21 cellular contexts compared by ENCODE assay signal in the genomic region with DNA sequence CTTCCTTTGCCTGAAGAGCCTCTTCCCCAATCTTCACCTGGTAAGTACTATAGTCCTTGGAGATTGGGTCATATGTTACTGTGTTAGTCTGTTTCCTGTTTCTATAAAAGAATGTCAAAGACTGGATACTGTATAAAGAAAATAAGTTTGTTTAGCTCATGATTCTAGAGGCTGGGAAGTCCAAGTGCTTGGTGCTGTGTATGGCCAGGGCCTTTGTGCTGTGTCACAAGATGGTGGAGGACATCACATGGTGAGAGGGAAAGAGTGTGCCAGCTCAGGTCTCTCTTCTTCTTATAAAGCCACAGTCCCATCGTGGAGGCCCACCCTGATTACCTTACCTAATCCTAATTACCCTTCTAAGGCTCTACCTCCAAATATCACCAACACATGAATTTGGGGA. TPM values are rescaled to one million over a fixed set of nuclear protein-coding genes. Genes with fewer than 3 reads are reported as not detected.
DNase-seq lines count a peak whose midpoint lies in the region; ATAC-seq, FAIRE-seq and TF ChIP-seq lines count a peak whose summit lies in the region.
"Had no signal": no experiment of that assay in that cellular context is flagged by ENCODE, and none has a peak within 500 bp of the region (broad histone marks: within the 10 kb centered on the region; RNA-seq: fewer than 3 reads in every experiment).

No MANE protein-coding gene starts in this region.

- no peak overlapping the region for H3K4me2 ChIP-seq in HepG2 (ENCODE audit: low read depth, low read length)
- no peak overlapping the region for H3K4me2 ChIP-seq in GM23248 (ENCODE audit: unreplicated experiment)
- H3K4me2 ChIP-seq: BLaER1 had no signal

- 0% methylated on average over 1 of the region's 1 CpG for WGBS in HepG2 (ENCODE audit: low lambda C conversion rate)
- WGBS in right lobe of liver (ENCODE audit: insufficient coverage, low coverage, low lambda C conversion rate, missing lambda C conversion rate): 20% methylated on average over 1 of the region's 1 CpG
- 92% methylated on average over 1 of the region's 1 CpG; no CpG with 5 or more reads in 1 of the 2 experiments for WGBS in endodermal cell (ENCODE audit: insufficient coverage in 1 of 2, insufficient read length in 1 of 2), 2 experiments
- 58 to 63% methylated on average over 1 of the region's 1 CpG for WGBS in GM23248 (ENCODE audit: low coverage in 1 of 2, low lambda C conversion rate in 2 of 2, missing lambda C conversion rate in 2 of 2), 2 experiments

- TF ChIP-seq EP300 in HepG2 (IDR thresholded peaks at IDR 0.05; ENCODE audit: low read depth in 2 of 2, low read length in 2 of 2) (no peak), HepG2 (CRISPR knock-in tag; IDR thresholded peaks at IDR 0.05; ENCODE audit: borderline replicate concordance) (no peak)

- H3K27ac Mint-ChIP-seq in endodermal cell (peak overlapping the region; percentile 91), nephron (peak overlapping the region; percentile 76 to 96 (median 90))
- H3K27ac Mint-ChIP-seq: CD14-positive monocyte; CD4-positive, alpha-beta memory T cell had no signal

- H3K4me1 Mint-ChIP-seq in endodermal cell (peaks cover 20% of the 10 kb centered on the region), nephron (peaks cover 70% of the 10 kb centered on the region)
- H3K4me1 Mint-ChIP-seq: CD14-positive monocyte; CD4-positive, alpha-beta memory T cell had no signal

- H3K9me3 Mint-ChIP-seq in endodermal cell (peaks cover 16% of the 10 kb centered on the region), nephron (peaks cover 19% of the 10 kb centered on the region)

- no peaks in the 10 kb centered on the region for H3K4me1 ChIP-seq in HepG2 (ENCODE audit: insufficient read depth, low read length)
- H3K4me1 ChIP-seq in right lobe of liver: no peaks in the 10 kb centered on the region
- peaks cover 11% of the 10 kb centered on the region for H3K4me1 ChIP-seq in endodermal cell (ENCODE audit: control insufficient read depth, insufficient read depth, low read length)
- H3K4me1 ChIP-seq in GM23248 (ENCODE audit: insufficient read depth): peaks cover 17% of the 10 kb centered on the region

- H2AFZ ChIP-seq in HepG2 (ENCODE audit: low read length): no peak overlapping the region
- no peak overlapping the region for H2AFZ ChIP-seq in GM23248

- DNase-seq in HepG2 (ENCODE audit: low spot score) (no peak), right lobe of liver (no peak), endodermal cell (no peak), NCI-H2227 treated with DMSO at 0.1 percent for 48 hours (lab: John Stamatoyannopoulos, UW) (no peak), GM23248 (no peak), NCI-H510A treated with DMSO at 0.1 percent for 48 hours (lab: John Stamatoyannopoulos, UW) (no peak)
- no peak for DNase-seq in activated CD4-positive, alpha-beta T cell treated with anti-CD3 and anti-CD28 coated beads for 1 hour
- DNase-seq: 8988T; CD4-positive, alpha-beta memory T cell; DMS153; DMS79; GDM1 had no signal

- intact Hi-C loops in HepG2 (cut with micrococcal nuclease; ENCODE audit: unreplicated experiment) (no loop called here), right lobe of liver (cut with DNase I) (no loop called here)

- H3K9me3 ChIP-seq in HepG2 (ENCODE audit: low read length): no peaks in the 10 kb centered on the region
- H3K9me3 ChIP-seq in right lobe of liver: no peaks in the 10 kb centered on the region
- H3K9me3 ChIP-seq in endodermal cell (ENCODE audit: control insufficient read depth, low read length): peaks cover 27% of the 10 kb centered on the region
- H3K9me3 ChIP-seq in GM23248 (ENCODE audit: low read depth): no peaks in the 10 kb centered on the region

- ATAC-seq in HepG2: no peak
- ATAC-seq in right lobe of liver: no peak
- ATAC-seq: HCT116 had no signal

- no peak overlapping the region for H3K27ac ChIP-seq in HepG2 (ENCODE audit: extremely low read length, insufficient read depth, low read length)
- no peak overlapping the region for H3K27ac ChIP-seq in right lobe of liver
- H3K27ac ChIP-seq in endodermal cell (ENCODE audit: low read depth, low read length): no peak overlapping the region
- no peak overlapping the region for H3K27ac ChIP-seq in GM23248
- H3K27ac ChIP-seq: BLaER1 had no signal

- POLR2A ChIA-PET in HepG2 (lab: Yijun Ruan, JAX): no interaction called here

- H3K27me3 ChIP-seq in HepG2 (ENCODE audit: control insufficient read depth in 1 of 2, insufficient read depth in 2 of 2, low read length in 2 of 2) (no peaks in the 10 kb centered on the region), right lobe of liver (no peaks in the 10 kb centered on the region), endodermal cell (ENCODE audit: control insufficient read depth, insufficient read depth, low read length, poor library complexity, severe bottlenecking) (no peaks in the 10 kb centered on the region), GM23248 (replicated peaks; ENCODE audit: insufficient read depth) (peaks cover 10% of the 10 kb centered on the region; the same call in 1 of the 2 replicates)
- H3K27me3 ChIP-seq: BLaER1 had no signal

- H3K9ac ChIP-seq in HepG2 (ENCODE audit: insufficient read depth, low read depth, low read length) (no peak overlapping the region), endodermal cell (ENCODE audit: extremely low read depth, low read length, poor library complexity, severe bottlenecking) (no peak overlapping the region), GM23248 (no peak overlapping the region)
- H3K9ac ChIP-seq: BLaER1 had no signal

- H3K4me3 ChIP-seq in HepG2 (replicated peaks in 1 of 3; ENCODE audit: insufficient read depth in 1 of 3, low read depth in 2 of 3, low read length in 3 of 3): no peak overlapping the region
- no peak overlapping the region for H3K4me3 ChIP-seq in right lobe of liver
- H3K4me3 ChIP-seq in endodermal cell (ENCODE audit: low read length): peak overlapping the region; percentile 29
- H3K4me3 ChIP-seq in GM23248: no peak overlapping the region
- H3K4me3 ChIP-seq: BLaER1 had no signal

- no peak for TF ChIP-seq CTCF in HepG2 (CRISPR knock-in tag; IDR thresholded peaks at IDR 0.05)
- no peak for TF ChIP-seq CTCF in right lobe of liver (IDR thresholded peaks at IDR 0.05)
- no peak for TF ChIP-seq CTCF in endodermal cell (conservative IDR thresholded peaks at IDR 0.05)
- TF ChIP-seq CTCF in nephron (IDR thresholded peaks at IDR 0.05; ENCODE audit: unreplicated experiment in 3 of 3): no peak

- FAIRE-seq in HepG2 (lab: Jason Lieb, UNC): no peak
- FAIRE-seq: GM12892, GM18507, H54, HTR-8/SVneo had no signal

- no peaks in the 10 kb centered on the region for H3K27me3 Mint-ChIP-seq in endodermal cell (ENCODE audit: insufficient read depth)
- no peaks in the 10 kb centered on the region for H3K27me3 Mint-ChIP-seq in nephron (ENCODE audit: low read depth)
- H3K27me3 Mint-ChIP-seq: CD4-positive, alpha-beta memory T cell had no signal

- in situ Hi-C loops in HepG2 (cut with HindIII; ENCODE audit: extremely low pct_ligation_motif_present, low pct_unique_long_range_greater_than_20kb): no loop called here
- in situ Hi-C loops in GM23248 (cut with MboI): no loop called here

- no peak for TF ChIP-seq RAD21 in HepG2 (CRISPR knock-in tag; IDR thresholded peaks at IDR 0.05)

- no TSS peak for BruUV-seq in HepG2 (replicated peaks; lab: Mats Ljungman, UMichigan)

- CTCF ChIA-PET in HepG2 (lab: Yijun Ruan, JAX; ENCODE audit: low intra/inter-chr PET ratio, low total read pairs): no interaction called here

- H3K36me3 ChIP-seq in HepG2 (replicated peaks in 1 of 2; ENCODE audit: control insufficient read depth in 1 of 2, insufficient read depth in 2 of 2, low read length in 2 of 2): no peaks in the 10 kb centered on the region
- H3K36me3 ChIP-seq in right lobe of liver: no peaks in the 10 kb centered on the region
- H3K36me3 ChIP-seq in endodermal cell (ENCODE audit: control insufficient read depth, insufficient read depth, low read length): peaks cover 41% of the 10 kb centered on the region
- no peaks in the 10 kb centered on the region for H3K36me3 ChIP-seq in GM23248 (ENCODE audit: low read depth)
- H3K36me3 ChIP-seq: BLaER1 had no signal

- no peaks in the 10 kb centered on the region for H3K9me2 ChIP-seq in GM23248 (ENCODE audit: insufficient read depth)

- TF ChIP-seq POLR2A in HepG2 (IDR thresholded peaks at IDR 0.05; ENCODE audit: insufficient read depth in 1 of 2, low read depth in 2 of 2, low read length in 2 of 2) (no peak), right lobe of liver (IDR thresholded peaks at IDR 0.05) (no peak)

- H4K20me1 ChIP-seq in HepG2 (ENCODE audit: insufficient read depth, low read length) (no peaks in the 10 kb centered on the region), GM23248 (ENCODE audit: insufficient read depth) (no peaks in the 10 kb centered on the region)
- H4K20me1 ChIP-seq: BLaER1 had no signal

- H3K4me3 Mint-ChIP-seq in endodermal cell: no peak overlapping the region
- no peak overlapping the region for H3K4me3 Mint-ChIP-seq in nephron
- H3K4me3 Mint-ChIP-seq: CD14-positive monocyte; CD4-positive, alpha-beta memory T cell had no signal

- H3K79me2 ChIP-seq in HepG2 (ENCODE audit: insufficient read depth, low read length): no peaks in the 10 kb centered on the region
- H3K79me2 ChIP-seq in GM23248 (ENCODE audit: insufficient read depth): no peaks in the 10 kb centered on the region

- H3F3A ChIP-seq in GM23248 (ENCODE audit: insufficient read depth): no peaks in the 10 kb centered on the region

- H3K36me3 Mint-ChIP-seq in endodermal cell (ENCODE audit: low read depth) (peaks cover 47% of the 10 kb centered on the region), nephron (ENCODE audit: low read depth) (peaks cover 51% of the 10 kb centered on the region)
- H3K36me3 Mint-ChIP-seq: CD14-positive monocyte; CD4-positive, alpha-beta memory T cell had no signal

RNA-seq across cellular contexts. Expression of a gene that starts 20.9 kb away (rescaled TPM):
- total RNA-seq in HepG2 (2016; rRNA removed; fragmentation: Illumina TruSeq; extraction: Trizol) (not detected in 2 replicates), right lobe of liver (1 to 10 TPM in 2 of 6 experiments, under 1 TPM in 3, not detected in 1; 0.13 to 1.7 (median 0.61) TPM), endodermal cell (100 to 1,000 TPM; 110 to 133 TPM)
- total RNA-seq in HepG2 (2016; cell fraction: cytosol; rRNA removed; fragmentation: Illumina TruSeq; extraction: Trizol; ENCODE audit: low read depth): not detected in 2 replicates
- 0.21 TPM in 1 of 2 replicates, not detected in the other for total RNA-seq in HepG2 (2016; cell fraction: insoluble cytoplasmic fraction; rRNA removed; fragmentation: Illumina TruSeq; extraction: Trizol)
- not detected in 2 replicates for total RNA-seq in HepG2 (2016; cell fraction: membrane; rRNA removed; fragmentation: Illumina TruSeq; extraction: Trizol)
- total RNA-seq in HepG2 (2016; cell fraction: nucleus; rRNA removed; fragmentation: Illumina TruSeq; extraction: Trizol): not detected in 2 replicates
- polyA plus RNA-seq in HepG2 (2011; rRNA removed) (not detected in 2 replicates), GM23248 (2016; fragmentation: Nextera tagmentation; extraction: Ambion mirVana) (0.20 and 0.25 TPM in 2 replicates)
- polyA plus RNA-seq in HepG2 (2011; cell fraction: cytosol; rRNA removed): not detected in 2 replicates
- polyA plus RNA-seq in HepG2 (2011; cell fraction: nucleus; rRNA removed): not detected in 2 replicates
- not detected in 2 replicates for polyA plus RNA-seq in HepG2 (2012)
- not detected in 2 replicates for polyA plus RNA-seq in HepG2 (2016; cell fraction: cytosol; fragmentation: Illumina TruSeq; extraction: Trizol; ENCODE audit: low read depth)
- polyA plus RNA-seq in HepG2 (2016; cell fraction: insoluble cytoplasmic fraction; fragmentation: Illumina TruSeq; extraction: Trizol; ENCODE audit: low read depth): not detected in 2 replicates
- not detected in 2 replicates for polyA plus RNA-seq in HepG2 (2016; cell fraction: membrane; fragmentation: Illumina TruSeq; extraction: Trizol; ENCODE audit: low read depth)
- polyA plus RNA-seq in HepG2 (2016; cell fraction: nucleus; fragmentation: Illumina TruSeq; extraction: Trizol; ENCODE audit: insufficient read depth, low read depth): not detected in 2 replicates
- 1.3 TPM in 1 of 2 replicates, not detected in the other for polyA minus RNA-seq in HepG2 (2011; rRNA and poly(A)+ RNA removed; ENCODE audit: low replicate concordance)
- polyA minus RNA-seq in HepG2 (2011; cell fraction: cytosol; rRNA and poly(A)+ RNA removed): not detected in 2 replicates
- polyA minus RNA-seq in HepG2 (2011; cell fraction: nucleus; rRNA and poly(A)+ RNA removed): not detected in 2 replicates
- polyA plus RNA-seq in endodermal cell (2013, experiment 1 of 2): 41.9 TPM
- 49.8 TPM for polyA plus RNA-seq in endodermal cell (2013, experiment 2 of 2)
- total RNA-seq in GM23248 (2014; rRNA removed; shearing (Covaris generic)): 0.63 TPM in 1 of 2 replicates, not detected in the other
- total RNA-seq: A673; CD4-positive, alpha-beta memory T cell had no signal
- polyA plus RNA-seq: CD14-positive monocyte; CD4-positive, alpha-beta memory T cell had no signal

Comparison
In these comparisons a context has a peak if more than half of its experiments do, and no peak if none do; other contexts are left out.
1. RNA of a gene that starts 20.9 kb away (total RNA-seq): 110 to 133 TPM in endodermal cell; 0.13 to 1.7 TPM in right lobe of liver, 0.63 TPM in GM23248 and 0.21 TPM in HepG2; every median in the first group is over 10 times any median in the second.